In the genomic region with DNA sequence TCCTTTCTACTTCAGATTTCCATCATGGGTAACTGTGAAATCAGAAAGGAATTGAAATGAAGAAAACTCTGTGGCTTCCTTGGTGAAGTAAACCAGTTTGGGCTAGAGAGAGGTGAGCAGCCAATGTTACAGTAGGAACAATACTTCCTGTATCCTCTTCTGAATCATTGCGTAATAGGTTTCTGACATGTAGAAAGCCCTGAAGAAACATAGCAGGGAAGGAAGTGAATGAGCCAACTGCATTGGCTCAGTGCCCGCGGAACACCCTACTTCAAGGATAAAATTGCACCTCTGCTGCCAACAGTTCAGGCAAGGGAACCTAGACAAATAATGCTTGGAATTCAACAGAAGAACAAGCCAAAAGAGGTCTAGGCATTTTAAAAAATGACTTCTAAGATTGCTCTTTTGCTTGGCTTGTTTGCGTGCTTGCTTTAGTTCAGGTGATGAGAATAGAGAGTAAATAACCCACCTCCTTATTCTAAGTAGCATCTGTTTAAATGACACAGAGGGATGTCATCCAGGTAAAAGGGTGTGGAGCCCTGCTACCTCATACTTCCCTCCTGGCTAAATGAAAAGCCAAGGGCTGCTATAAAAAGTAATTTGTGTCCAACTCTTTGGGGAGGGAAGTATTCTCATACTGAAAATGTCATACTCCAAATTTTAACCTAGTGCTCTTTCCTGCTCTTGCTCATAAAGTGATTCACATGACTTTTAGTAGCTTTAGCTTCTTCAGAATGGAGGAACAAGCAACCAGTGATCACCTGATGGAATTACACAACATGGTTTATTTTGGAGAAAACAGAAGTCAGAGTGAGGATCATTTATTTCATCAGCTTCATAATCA, we compare ENCODE assay signal across 8 cellular contexts. TPM values are rescaled to one million over a fixed set of nuclear protein-coding genes. Genes with fewer than 3 reads are reported as not detected.
DNase-seq lines count a peak whose midpoint lies in the region; ATAC-seq, FAIRE-seq and TF ChIP-seq lines count a peak whose summit lies in the region.

No MANE protein-coding gene starts in this region.

- no peaks in the 10 kb centered on the region for H3K36me3 ChIP-seq in pancreas

- no peaks in the 10 kb centered on the region for H3K9me3 ChIP-seq in pancreas

- peaks cover 2% of the 10 kb centered on the region for H3K9me3 Mint-ChIP-seq in activated CD4-positive, alpha-beta memory T cell treated with anti-CD3 and anti-CD28 coated beads for 36 hours

- H3K4me1 Mint-ChIP-seq in activated CD4-positive, alpha-beta memory T cell treated with anti-CD3 and anti-CD28 coated beads for 36 hours (ENCODE audit: low read depth): peaks cover 34% of the 10 kb centered on the region

- no peaks in the 10 kb centered on the region for H3K36me3 Mint-ChIP-seq in activated CD4-positive, alpha-beta memory T cell treated with anti-CD3 and anti-CD28 coated beads for 36 hours

- peak overlapping the region; percentile 24 for H3K27ac Mint-ChIP-seq in activated CD4-positive, alpha-beta memory T cell treated with anti-CD3 and anti-CD28 coated beads for 36 hours

- peak; percentile 99 for DNase-seq in AG10803 (ENCODE audit: low read depth)
- DNase-seq in NCI-H226: peak; percentile 95
- DNase-seq in activated CD4-positive, alpha-beta memory T cell treated with anti-CD3 and anti-CD28 coated beads for 36 hours: peak; percentile 65
- peak; percentile 96 for DNase-seq in fibroblast of the conjunctiva (ENCODE audit: low read depth)
- peak; percentile 85 to 94 (median 90) for DNase-seq in pancreas
- DNase-seq in retina: no peak

- no peak for TF ChIP-seq CTCF in AG10803 (conservative IDR thresholded peaks at IDR 0.05; ENCODE audit: low read length)
- TF ChIP-seq CTCF in pancreas (IDR thresholded peaks at IDR 0.05): no peak

- H3K4me3 ChIP-seq in AG10803 (ENCODE audit: low read length) (no peak overlapping the region), pancreas (no peak overlapping the region)

- peak overlapping the region in 3 of 4 donors; percentile 48 to 77 (median 58) for H3K27ac ChIP-seq in pancreas

- peak overlapping the region; percentile 13 for H3K4me3 Mint-ChIP-seq in activated CD4-positive, alpha-beta memory T cell treated with anti-CD3 and anti-CD28 coated beads for 36 hours

- WGBS in pancreas, 2 donors: 2 to 3% methylated on average over 4 of the region's 4 CpGs

- H3K4me1 ChIP-seq in pancreas: peaks cover 0 to 16% (median 8%) of the 10 kb centered on the region in 3 donors

- intact Hi-C loops in activated CD4-positive, alpha-beta memory T cell treated with anti-CD3 and anti-CD28 coated beads for 36 hours (cut with micrococcal nuclease): loop anchor here (1.0 kb wide), 5 partner anchors 9 to 32 kb away; no protein-coding TSS in a partner anchor
- intact Hi-C loops in pancreas (cut with DNase I): no loop called here

- no peaks in the 10 kb centered on the region for H3K27me3 Mint-ChIP-seq in activated CD4-positive, alpha-beta memory T cell treated with anti-CD3 and anti-CD28 coated beads for 36 hours

- no peak for FAIRE-seq in pancreas (lab: Jason Lieb, UNC)

- ATAC-seq in GM18868 (IDR thresholded peaks at IDR 0.05; ENCODE audit: unreplicated experiment): peak; percentile 74
- peak; percentile 80 for ATAC-seq in HG03103 (IDR thresholded peaks at IDR 0.05; ENCODE audit: low read depth, unreplicated experiment)
- ATAC-seq in pancreas: peak; percentile 92 to 97 (median 96)

- POLR2A ChIA-PET in activated CD4-positive, alpha-beta memory T cell treated with anti-CD3 and anti-CD28 coated beads for 36 hours (lab: Charles Lee): interaction anchor here (0.6 to 2.5 kb wide), 5 partner anchors 14 to 31 kb away, joined by 3 to 10 read pairs (median 5); a partner anchor contains a TSS

- CTCF ChIA-PET in activated CD4-positive, alpha-beta memory T cell treated with anti-CD3 and anti-CD28 coated beads for 36 hours (lab: Charles Lee): interaction anchor here (0.6 to 1.3 kb wide), 6 partner anchors 25 to 864 kb away, joined by 3 to 8 read pairs (median 3); no protein-coding TSS in a partner anchor

- no peaks in the 10 kb centered on the region for H3K27me3 ChIP-seq in pancreas

RNA-seq across cellular contexts. Expression of a gene that starts 30.0 kb away (rescaled TPM):
- 10 to 100 TPM; 45.7 to 46.0 TPM for total RNA-seq in activated CD4-positive, alpha-beta memory T cell treated with anti-CD3 and anti-CD28 coated beads for 36 hours
- total RNA-seq in pancreas: 10 to 100 TPM in 3 of 6 donors, 1 to 10 TPM in 3; 7.3 to 20.1 (median 10.2) TPM
- polyA plus RNA-seq in pancreas: 10 to 100 TPM in 1 of 2 donors, 1 to 10 TPM in 1; 9.0 to 11.9 TPM
